ENCODE assay signal across 23 cellular contexts in genomic region chr13:32878172-32878571, GRCh38.
DNase-seq lines count a peak whose midpoint lies in the region; ATAC-seq and TF ChIP-seq lines count a peak whose summit lies in the region.
"Had no signal": no experiment of that assay in that cellular context is flagged by ENCODE, and none has a peak within 500 bp of the region (broad histone marks: within the 10 kb centered on the region; RNA-seq: fewer than 3 reads in every experiment).

No MANE protein-coding gene starts in this region.

- CTCF ChIA-PET in PC-3 (lab: Charles Lee) = no interaction called here

- intact Hi-C loops in PC-3 (cut with micrococcal nuclease) (no loop called here), right cardiac atrium (cut with DNase I) (no loop called here)

- TF ChIP-seq CTCF in PC-3 (conservative IDR thresholded peaks at IDR 0.05; ENCODE audit: low read depth, low read length) = no peak
- no peak for TF ChIP-seq CTCF in choroid plexus epithelial cell (conservative IDR thresholded peaks at IDR 0.05; ENCODE audit: low read depth, low read length)

- TF ChIP-seq POLR2A in GM18505 (IDR thresholded peaks at IDR 0.05; ENCODE audit: borderline replicate concordance, extremely low read depth, insufficient read depth, insufficient read length) = no peak

- no peaks in the 10 kb centered on the region for H3K9me3 ChIP-seq in PC-3 (ENCODE audit: low read length)
- H3K9me3 ChIP-seq in right cardiac atrium (ENCODE audit: control insufficient read depth, low read length) = no peaks in the 10 kb centered on the region
- H3K9me3 ChIP-seq: vagina had no signal

- H3K4me1 ChIP-seq in PC-3 (ENCODE audit: insufficient read depth, low read length) (peaks cover 25% of the 10 kb centered on the region), right cardiac atrium (ENCODE audit: control insufficient read depth, insufficient read depth, low read length) (peaks cover 3% of the 10 kb centered on the region)
- H3K4me1 ChIP-seq: BLaER1 treated with 17β-estradiol and CSF1 and Interleukin-3, amounts not matched to agents 10 nM and 100 nM; vagina had no signal

- no peaks in the 10 kb centered on the region for H3F3A ChIP-seq in PC-3 (ENCODE audit: low read length, unreplicated experiment)

- H2AFZ ChIP-seq in PC-3 (ENCODE audit: low read length) = no peak overlapping the region
- H2AFZ ChIP-seq: hepatocyte had no signal

- ATAC-seq in PC-3 (peak; percentile 27; the same call in 1 of the 2 replicates), GM18505 (IDR thresholded peaks at IDR 0.05; ENCODE audit: unreplicated experiment) (no peak), right cardiac atrium (no peak), HG03045 (IDR thresholded peaks at IDR 0.05; ENCODE audit: unreplicated experiment) (no peak)
- ATAC-seq: effector memory CD8-positive, alpha-beta T cell had no signal

- 83% methylated on average over 4 of the region's 4 CpGs for WGBS in right cardiac atrium

- no peak overlapping the region for H3K9ac ChIP-seq in PC-3 (ENCODE audit: low read length)
- H3K9ac ChIP-seq: BLaER1 treated with 17β-estradiol and CSF1 and Interleukin-3, amounts not matched to agents 10 nM and 100 nM had no signal

- BruUV-seq in PC-3 (replicated peaks; lab: Mats Ljungman, UMichigan) = no TSS peak

- H3K4me3 ChIP-seq in PC-3 (ENCODE audit: low read length) = no peak overlapping the region
- H3K4me3 ChIP-seq in choroid plexus epithelial cell (ENCODE audit: low read depth, low read length) = no peak overlapping the region
- no peak overlapping the region for H3K4me3 ChIP-seq in right cardiac atrium (ENCODE audit: low read length)
- H3K4me3 ChIP-seq: BLaER1 treated with 17β-estradiol and CSF1 and Interleukin-3, amounts not matched to agents 10 nM and 100 nM; hepatocyte; skin epidermis; vagina had no signal

- no peaks in the 10 kb centered on the region for H3K36me3 ChIP-seq in PC-3 (ENCODE audit: low read depth, low read length)
- H3K36me3 ChIP-seq: BLaER1 treated with 17β-estradiol and CSF1 and Interleukin-3, amounts not matched to agents 10 nM and 100 nM; vagina had no signal

- no peaks in the 10 kb centered on the region for H3K79me2 ChIP-seq in PC-3 (ENCODE audit: low read length)
- H3K79me2 ChIP-seq: hepatocyte had no signal

- no peaks in the 10 kb centered on the region for H3K27me3 ChIP-seq in PC-3 (ENCODE audit: low read length)
- H3K27me3 ChIP-seq in right cardiac atrium (ENCODE audit: control insufficient read depth, insufficient read depth) = no peaks in the 10 kb centered on the region
- H3K27me3 ChIP-seq: BLaER1 treated with 17β-estradiol and CSF1 and Interleukin-3, amounts not matched to agents 10 nM and 100 nM; hepatocyte; vagina had no signal

- peak overlapping the region; percentile 25; the same call in 1 of the 2 replicates for H3K27ac ChIP-seq in PC-3 (ENCODE audit: low read length)
- H3K27ac ChIP-seq in right cardiac atrium (ENCODE audit: low read length) = no peak overlapping the region
- H3K27ac ChIP-seq: BLaER1 treated with 17β-estradiol and CSF1 and Interleukin-3, amounts not matched to agents 10 nM and 100 nM; hepatocyte; HL-60; skin epidermis; vagina had no signal

- H3K9me2 ChIP-seq in PC-3 (replicated peaks; ENCODE audit: low read length) = no peaks in the 10 kb centered on the region

- H3K4me2 ChIP-seq in PC-3 (ENCODE audit: low read length) = no peak overlapping the region
- H3K4me2 ChIP-seq: BLaER1 treated with 17β-estradiol and CSF1 and Interleukin-3, amounts not matched to agents 10 nM and 100 nM; hepatocyte had no signal

- no peaks in the 10 kb centered on the region for H4K20me1 ChIP-seq in PC-3 (ENCODE audit: low read length)
- H4K20me1 ChIP-seq: BLaER1 treated with 17β-estradiol and CSF1 and Interleukin-3, amounts not matched to agents 10 nM and 100 nM had no signal

- peak; percentile 79 for DNase-seq in ELR (ENCODE audit: low read depth)
- DNase-seq in PC-3 = peak; percentile 69
- DNase-seq in choroid plexus epithelial cell (ENCODE audit: low read depth) = peak; percentile 35
- peak; percentile 66 for DNase-seq in renal cortical epithelial cell (ENCODE audit: low read depth)
- no peak for DNase-seq in right cardiac atrium
- DNase-seq: activated CD4-positive, alpha-beta T cell treated with anti-CD3 and anti-CD28 coated beads for 1 hour; activated effector memory CD4-positive, alpha-beta T cell treated with Interleukin-2 at 50 U/mL for 16 hours; amygdala; effector memory CD8-positive, alpha-beta T cell; islet precursor cell; KBM-7; NCI-H1092 treated with DMSO at 0.1 percent for 48 hours; NCI-H526 treated with DMSO at 0.1 percent for 48 hours; nephron progenitor cell; stimulated activated CD4-positive, alpha-beta T cell treated with anti-CD3 and anti-CD28 coated beads, Interleukin-4, amount 100 ng/mL, for 24 hours; T1000 had no signal

- POLR2A ChIA-PET in PC-3 (lab: Charles Lee; ENCODE audit: unreplicated experiment) = no interaction called here

Comparison
In these comparisons a context has a peak if more than half of its experiments do, and no peak if none do; other contexts are left out.
1. DNase-seq: peak in ELR (single experiment), PC-3 (single experiment), choroid plexus epithelial cell (single experiment) and renal cortical epithelial cell (single experiment); none in right cardiac atrium (0 of 3).